Comparison of ENCODE assay signal across 8 cellular contexts in the genomic region with DNA sequence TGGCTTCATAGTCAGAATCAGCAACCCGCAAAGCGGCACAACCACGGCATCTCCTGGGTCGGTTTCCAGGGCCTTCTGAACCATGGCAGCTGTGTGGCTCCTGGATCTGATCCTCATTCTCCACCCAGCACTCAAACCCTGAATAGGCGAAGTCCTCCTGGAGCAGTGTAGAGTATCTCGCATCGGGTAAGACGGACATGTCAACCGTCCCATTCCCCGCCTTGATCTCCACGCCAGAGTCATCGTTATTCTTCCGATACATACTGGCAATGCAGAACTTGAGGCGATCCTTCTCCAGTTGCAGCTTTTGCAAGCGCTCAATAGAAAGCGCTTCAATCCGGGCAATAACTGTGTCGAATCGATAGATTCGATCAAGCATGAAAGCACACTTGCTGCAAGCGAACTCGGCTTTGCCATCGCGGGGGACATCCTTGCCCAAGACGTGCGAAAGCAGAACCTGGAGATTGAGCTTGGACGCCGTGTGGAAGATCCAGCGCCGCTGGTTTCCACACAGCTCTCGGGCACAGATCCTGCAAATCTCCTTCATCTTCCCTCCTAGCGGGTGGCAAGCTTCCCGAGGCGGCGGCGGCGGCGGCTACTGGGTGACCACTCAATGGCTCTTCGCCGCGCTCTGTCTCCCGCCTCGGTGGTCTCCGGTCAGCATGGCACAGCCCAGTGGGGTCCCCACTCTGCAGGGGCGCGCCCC.
A peak's percentile ranks its signal among the peaks of the same experiment; 100 is the strongest.
DNase-seq lines count a peak whose midpoint lies in the region; ATAC-seq and TF ChIP-seq lines count a peak whose summit lies in the region.
"Not testable (repeated sequence)": the region's sequence is repeated elsewhere in the genome, so short reads cannot be mapped to it uniquely, and the experiment has no call there.

No MANE protein-coding gene starts in this region.

- H3K4me2 ChIP-seq in GM23248 (ENCODE audit: unreplicated experiment): not testable (repeated sequence)

- not testable (repeated sequence) for H3K4me1 ChIP-seq in GM23248 (ENCODE audit: insufficient read depth); right atrium auricular region; subcutaneous abdominal adipose tissue (ENCODE audit: control insufficient read depth in 5 of 5, insufficient read depth in 5 of 5, low read length in 5 of 5)

- not testable (repeated sequence) for H3K27me3 Mint-ChIP-seq in activated CD4-positive, alpha-beta T cell treated with anti-CD3 and anti-CD28 coated beads, Interleukin-2, amount 10 ng/mL, durations not matched to agents 24 days and 14 days; naive thymus-derived CD8-positive, alpha-beta T cell

- 0% methylated on average over 8 of the region's 46 CpGs for WGBS in GM23248 (ENCODE audit: low coverage in 1 of 2, low lambda C conversion rate in 2 of 2, missing lambda C conversion rate in 2 of 2), 2 experiments

- H3K27me3 ChIP-seq in GM23248 (replicated peaks; ENCODE audit: insufficient read depth); right atrium auricular region; subcutaneous abdominal adipose tissue (ENCODE audit: control insufficient read depth in 5 of 5, insufficient read depth in 4 of 5, low read length in 5 of 5): not testable (repeated sequence)

- intact Hi-C loops in activated CD4-positive, alpha-beta T cell treated with anti-CD3 and anti-CD28 coated beads, Interleukin-2, amount 10 ng/mL, durations not matched to agents 24 days and 14 days (cut with micrococcal nuclease): not testable (repeated sequence)

- H3K27ac ChIP-seq in GM23248; subcutaneous abdominal adipose tissue (ENCODE audit: low read depth, low read length): not testable (repeated sequence)
- peak overlapping the region; percentile 61 to 74 for H3K27ac ChIP-seq in right atrium auricular region

- H2AFZ ChIP-seq in GM23248: not testable (repeated sequence)

- H3K4me3 Mint-ChIP-seq in activated CD4-positive, alpha-beta T cell treated with anti-CD3 and anti-CD28 coated beads, Interleukin-2, amount 10 ng/mL, durations not matched to agents 24 days and 14 days: peak overlapping the region; percentile 80
- peak overlapping the region; percentile 43 to 87 (median 76) for H3K4me3 Mint-ChIP-seq in naive thymus-derived CD8-positive, alpha-beta T cell

- H3K9me2 ChIP-seq in GM23248 (ENCODE audit: insufficient read depth): not testable (repeated sequence)

- H3K9me3 ChIP-seq in GM23248 (ENCODE audit: low read depth); right atrium auricular region; subcutaneous abdominal adipose tissue (ENCODE audit: control insufficient read depth in 5 of 5, low read length in 5 of 5): not testable (repeated sequence)

- not testable (repeated sequence) for H3K36me3 ChIP-seq in GM23248 (ENCODE audit: low read depth); right atrium auricular region; subcutaneous abdominal adipose tissue (ENCODE audit: control insufficient read depth in 5 of 5, insufficient read depth in 5 of 5, low read length in 5 of 5)

- not testable (repeated sequence) for H3K36me3 Mint-ChIP-seq in activated CD4-positive, alpha-beta T cell treated with anti-CD3 and anti-CD28 coated beads, Interleukin-2, amount 10 ng/mL, durations not matched to agents 24 days and 14 days (ENCODE audit: low read depth); naive thymus-derived CD8-positive, alpha-beta T cell

- H3K79me2 ChIP-seq in GM23248 (ENCODE audit: insufficient read depth): peaks cover 33% of the 10 kb centered on the region

- in situ Hi-C loops in Caki2 (cut with HindIII; ENCODE audit: low pct_unique_long_range_greater_than_20kb, low sequenced_read_pairs); GM23248 (cut with MboI): not testable (repeated sequence)

- H3K4me3 ChIP-seq in GM23248: peak overlapping the region; percentile 83
- peak overlapping the region; percentile 58 for H3K4me3 ChIP-seq in choroid plexus epithelial cell (ENCODE audit: low read depth, low read length)
- H3K4me3 ChIP-seq in right atrium auricular region: peak overlapping the region; percentile 46 to 56
- peak overlapping the region; percentile 50 to 73 (median 61) for H3K4me3 ChIP-seq in subcutaneous abdominal adipose tissue (ENCODE audit: low read depth in 1 of 5, low read length in 5 of 5)

- H3K4me1 Mint-ChIP-seq in activated CD4-positive, alpha-beta T cell treated with anti-CD3 and anti-CD28 coated beads, Interleukin-2, amount 10 ng/mL, durations not matched to agents 24 days and 14 days; naive thymus-derived CD8-positive, alpha-beta T cell: not testable (repeated sequence)

- ATAC-seq in naive thymus-derived CD8-positive, alpha-beta T cell: peak in 1 of 2 donors; percentile 6

- DNase-seq in Caki2 (ENCODE audit: low read depth): peak; percentile 9
- peak; percentile 30 for DNase-seq in GM23248
- peak; percentile 35 for DNase-seq in M059J (ENCODE audit: low read depth)
- DNase-seq in activated CD4-positive, alpha-beta T cell treated with anti-CD3 and anti-CD28 coated beads, Interleukin-2, amount 10 ng/mL, durations not matched to agents 24 days and 14 days: peak; percentile 68
- peak; percentile 18 for DNase-seq in choroid plexus epithelial cell (ENCODE audit: low read depth)
- DNase-seq in right atrium auricular region (ENCODE audit: low spot score): not testable (repeated sequence)
- DNase-seq in naive thymus-derived CD8-positive, alpha-beta T cell: peak in 2 of 10 donors; percentile 2 to 35

- H3K9me3 Mint-ChIP-seq in activated CD4-positive, alpha-beta T cell treated with anti-CD3 and anti-CD28 coated beads, Interleukin-2, amount 10 ng/mL, durations not matched to agents 24 days and 14 days; naive thymus-derived CD8-positive, alpha-beta T cell: not testable (repeated sequence)

- H3K9ac ChIP-seq in GM23248: peak overlapping the region; percentile 75
- H3K9ac ChIP-seq in subcutaneous abdominal adipose tissue (ENCODE audit: low read length in 5 of 5): not testable (repeated sequence)

- H3F3A ChIP-seq in GM23248 (ENCODE audit: insufficient read depth): not testable (repeated sequence)

- POLR2A ChIA-PET in naive thymus-derived CD8-positive, alpha-beta T cell (lab: Charles Lee): not testable (repeated sequence)

- TF ChIP-seq CTCF in choroid plexus epithelial cell (conservative IDR thresholded peaks at IDR 0.05; ENCODE audit: low read depth, low read length); right atrium auricular region (IDR thresholded peaks at IDR 0.05): not testable (repeated sequence)

- H3K27ac Mint-ChIP-seq in activated CD4-positive, alpha-beta T cell treated with anti-CD3 and anti-CD28 coated beads, Interleukin-2, amount 10 ng/mL, durations not matched to agents 24 days and 14 days: peak overlapping the region; percentile 15
- H3K27ac Mint-ChIP-seq in naive thymus-derived CD8-positive, alpha-beta T cell: peak overlapping the region in 2 of 10 donors; percentile 60 to 62

- H4K20me1 ChIP-seq in GM23248 (ENCODE audit: insufficient read depth): not testable (repeated sequence)
